In the genomic region with DNA sequence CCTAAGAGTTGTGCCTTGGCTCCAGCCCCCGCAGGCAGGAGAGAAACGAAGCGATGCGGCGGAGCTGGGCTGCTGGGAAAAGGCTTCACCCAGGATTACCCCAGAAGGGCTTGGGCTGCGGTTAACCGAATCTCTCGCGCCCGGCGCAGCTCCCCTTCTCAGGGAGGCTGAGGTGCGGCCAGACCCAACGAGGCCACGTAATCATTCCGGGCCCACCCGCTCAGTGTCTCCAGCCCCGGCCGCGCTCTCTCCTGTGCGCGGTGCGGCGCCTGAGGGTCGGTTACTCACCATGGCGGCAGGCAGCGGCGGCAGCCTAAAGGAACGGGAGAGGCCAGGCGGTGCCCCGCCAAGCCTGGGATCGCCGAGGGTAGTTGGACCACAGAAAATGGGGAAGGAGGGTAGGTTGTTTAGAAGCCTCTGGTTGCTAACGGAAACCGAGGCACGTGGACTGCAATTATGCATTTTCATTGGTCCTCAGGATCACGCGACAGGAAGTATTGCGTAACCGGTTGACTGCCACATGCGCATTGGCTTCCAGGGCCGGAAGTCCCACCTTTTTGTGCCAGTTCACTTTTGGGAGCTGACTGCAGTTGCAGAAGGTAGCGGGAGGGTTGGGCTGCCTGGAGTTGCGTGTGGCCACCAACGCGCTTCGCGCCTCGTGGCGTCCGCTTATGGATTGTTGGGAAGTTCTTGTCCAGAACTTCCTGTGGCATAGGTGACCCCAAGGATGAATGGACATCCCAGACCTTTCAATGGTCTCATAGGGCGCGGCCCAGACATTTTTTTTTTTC, we compare ENCODE assay signal across 1 cellular context.
TF ChIP-seq lines count a peak whose summit lies in the region.

A gene with protein sequence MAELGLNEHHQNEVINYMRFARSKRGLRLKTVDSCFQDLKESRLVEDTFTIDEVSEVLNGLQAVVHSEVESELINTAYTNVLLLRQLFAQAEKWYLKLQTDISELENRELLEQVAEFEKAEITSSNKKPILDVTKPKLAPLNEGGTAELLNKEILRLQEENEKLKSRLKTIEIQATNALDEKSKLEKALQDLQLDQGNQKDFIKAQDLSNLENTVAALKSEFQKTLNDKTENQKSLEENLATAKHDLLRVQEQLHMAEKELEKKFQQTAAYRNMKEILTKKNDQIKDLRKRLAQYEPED (minus strand): TSS at position 419 of the 791 bp plus-strand sequence. CDS start 128 bp downstream, at position 291.

TF ChIP-seq in GM12878, 131 proteins besides CTCF, POLR2A, EP300 and RAD21 (continued from another document and continues in another):
- TF ChIP-seq LARP7 (IDR thresholded peaks at IDR 0.05), result no peak
- no peak for TF ChIP-seq SPI1 (IDR thresholded peaks at IDR 0.05; ENCODE audit: borderline replicate concordance, insufficient read depth, low read depth, low read length)
- peak; percentile 79 for TF ChIP-seq POLR2AphosphoS5 (IDR thresholded peaks at IDR 0.05; ENCODE audit: low read length)
- TF ChIP-seq, protein P1, sequence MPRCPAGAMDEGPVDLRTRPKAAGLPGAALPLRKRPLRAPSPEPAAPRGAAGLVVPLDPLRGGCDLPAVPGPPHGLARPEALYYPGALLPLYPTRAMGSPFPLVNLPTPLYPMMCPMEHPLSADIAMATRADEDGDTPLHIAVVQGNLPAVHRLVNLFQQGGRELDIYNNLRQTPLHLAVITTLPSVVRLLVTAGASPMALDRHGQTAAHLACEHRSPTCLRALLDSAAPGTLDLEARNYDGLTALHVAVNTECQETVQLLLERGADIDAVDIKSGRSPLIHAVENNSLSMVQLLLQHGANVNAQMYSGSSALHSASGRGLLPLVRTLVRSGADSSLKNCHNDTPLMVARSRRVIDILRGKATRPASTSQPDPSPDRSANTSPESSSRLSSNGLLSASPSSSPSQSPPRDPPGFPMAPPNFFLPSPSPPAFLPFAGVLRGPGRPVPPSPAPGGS (IDR thresholded peaks at IDR 0.05; ENCODE audit: borderline replicate concordance, insufficient read depth, low read depth, low read length, poor library complexity, severe bottlenecking), result peak; percentile 31
- TF ChIP-seq YBX1 (IDR thresholded peaks at IDR 0.05), result no peak
- no peak for TF ChIP-seq MEF2B (IDR thresholded peaks at IDR 0.05; ENCODE audit: partially characterized antibody, poor library complexity, severe bottlenecking)
- TF ChIP-seq TCF7 (IDR thresholded peaks at IDR 0.05; ENCODE audit: borderline replicate concordance), result no peak
- TF ChIP-seq ZNF217 (IDR thresholded peaks at IDR 0.05), result no peak
- TF ChIP-seq BHLHE40 (IDR thresholded peaks at IDR 0.05; ENCODE audit: borderline replicate concordance in 1 of 2, low read depth in 2 of 2, low read length in 1 of 2), result peak; percentile 94 to 96
- TF ChIP-seq CBX3 (IDR thresholded peaks at IDR 0.05; ENCODE audit: borderline replicate concordance, low read depth), result no peak
- TF ChIP-seq TCF3 (IDR thresholded peaks at IDR 0.05; ENCODE audit: borderline replicate concordance, insufficient read depth, low read depth, low read length), result no peak
- peak; percentile 99 for TF ChIP-seq MXI1 (IDR thresholded peaks at IDR 0.05; ENCODE audit: low read depth, low read length)
- TF ChIP-seq MYB (IDR thresholded peaks at IDR 0.05; ENCODE audit: borderline replicate concordance, low read depth, low read length), result no peak
- TF ChIP-seq, protein P2, sequence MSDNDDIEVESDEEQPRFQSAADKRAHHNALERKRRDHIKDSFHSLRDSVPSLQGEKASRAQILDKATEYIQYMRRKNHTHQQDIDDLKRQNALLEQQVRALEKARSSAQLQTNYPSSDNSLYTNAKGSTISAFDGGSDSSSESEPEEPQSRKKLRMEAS (IDR thresholded peaks at IDR 0.05; ENCODE audit: low read depth, low read length), result peak; percentile 93
- TF ChIP-seq, protein P3, sequence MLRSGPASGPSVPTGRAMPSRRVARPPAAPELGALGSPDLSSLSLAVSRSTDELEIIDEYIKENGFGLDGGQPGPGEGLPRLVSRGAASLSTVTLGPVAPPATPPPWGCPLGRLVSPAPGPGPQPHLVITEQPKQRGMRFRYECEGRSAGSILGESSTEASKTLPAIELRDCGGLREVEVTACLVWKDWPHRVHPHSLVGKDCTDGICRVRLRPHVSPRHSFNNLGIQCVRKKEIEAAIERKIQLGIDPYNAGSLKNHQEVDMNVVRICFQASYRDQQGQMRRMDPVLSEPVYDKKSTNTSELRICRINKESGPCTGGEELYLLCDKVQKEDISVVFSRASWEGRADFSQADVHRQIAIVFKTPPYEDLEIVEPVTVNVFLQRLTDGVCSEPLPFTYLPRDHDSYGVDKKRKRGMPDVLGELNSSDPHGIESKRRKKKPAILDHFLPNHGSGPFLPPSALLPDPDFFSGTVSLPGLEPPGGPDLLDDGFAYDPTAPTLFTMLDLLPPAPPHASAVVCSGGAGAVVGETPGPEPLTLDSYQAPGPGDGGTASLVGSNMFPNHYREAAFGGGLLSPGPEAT (IDR thresholded peaks at IDR 0.05; ENCODE audit: low read depth), result peak; percentile 38; the same call in 1 of the 2 replicates
- TF ChIP-seq, protein P4, sequence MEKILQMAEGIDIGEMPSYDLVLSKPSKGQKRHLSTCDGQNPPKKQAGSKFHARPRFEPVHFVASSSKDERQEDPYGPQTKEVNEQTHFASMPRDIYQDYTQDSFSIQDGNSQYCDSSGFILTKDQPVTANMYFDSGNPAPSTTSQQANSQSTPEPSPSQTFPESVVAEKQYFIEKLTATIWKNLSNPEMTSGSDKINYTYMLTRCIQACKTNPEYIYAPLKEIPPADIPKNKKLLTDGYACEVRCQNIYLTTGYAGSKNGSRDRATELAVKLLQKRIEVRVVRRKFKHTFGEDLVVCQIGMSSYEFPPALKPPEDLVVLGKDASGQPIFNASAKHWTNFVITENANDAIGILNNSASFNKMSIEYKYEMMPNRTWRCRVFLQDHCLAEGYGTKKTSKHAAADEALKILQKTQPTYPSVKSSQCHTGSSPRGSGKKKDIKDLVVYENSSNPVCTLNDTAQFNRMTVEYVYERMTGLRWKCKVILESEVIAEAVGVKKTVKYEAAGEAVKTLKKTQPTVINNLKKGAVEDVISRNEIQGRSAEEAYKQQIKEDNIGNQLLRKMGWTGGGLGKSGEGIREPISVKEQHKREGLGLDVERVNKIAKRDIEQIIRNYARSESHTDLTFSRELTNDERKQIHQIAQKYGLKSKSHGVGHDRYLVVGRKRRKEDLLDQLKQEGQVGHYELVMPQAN (conservative IDR thresholded peaks at IDR 0.05), result peak; percentile 99
- TF ChIP-seq SREBF1 (IDR thresholded peaks at IDR 0.05; ENCODE audit: low read length), result no peak
- TF ChIP-seq, protein P5, sequence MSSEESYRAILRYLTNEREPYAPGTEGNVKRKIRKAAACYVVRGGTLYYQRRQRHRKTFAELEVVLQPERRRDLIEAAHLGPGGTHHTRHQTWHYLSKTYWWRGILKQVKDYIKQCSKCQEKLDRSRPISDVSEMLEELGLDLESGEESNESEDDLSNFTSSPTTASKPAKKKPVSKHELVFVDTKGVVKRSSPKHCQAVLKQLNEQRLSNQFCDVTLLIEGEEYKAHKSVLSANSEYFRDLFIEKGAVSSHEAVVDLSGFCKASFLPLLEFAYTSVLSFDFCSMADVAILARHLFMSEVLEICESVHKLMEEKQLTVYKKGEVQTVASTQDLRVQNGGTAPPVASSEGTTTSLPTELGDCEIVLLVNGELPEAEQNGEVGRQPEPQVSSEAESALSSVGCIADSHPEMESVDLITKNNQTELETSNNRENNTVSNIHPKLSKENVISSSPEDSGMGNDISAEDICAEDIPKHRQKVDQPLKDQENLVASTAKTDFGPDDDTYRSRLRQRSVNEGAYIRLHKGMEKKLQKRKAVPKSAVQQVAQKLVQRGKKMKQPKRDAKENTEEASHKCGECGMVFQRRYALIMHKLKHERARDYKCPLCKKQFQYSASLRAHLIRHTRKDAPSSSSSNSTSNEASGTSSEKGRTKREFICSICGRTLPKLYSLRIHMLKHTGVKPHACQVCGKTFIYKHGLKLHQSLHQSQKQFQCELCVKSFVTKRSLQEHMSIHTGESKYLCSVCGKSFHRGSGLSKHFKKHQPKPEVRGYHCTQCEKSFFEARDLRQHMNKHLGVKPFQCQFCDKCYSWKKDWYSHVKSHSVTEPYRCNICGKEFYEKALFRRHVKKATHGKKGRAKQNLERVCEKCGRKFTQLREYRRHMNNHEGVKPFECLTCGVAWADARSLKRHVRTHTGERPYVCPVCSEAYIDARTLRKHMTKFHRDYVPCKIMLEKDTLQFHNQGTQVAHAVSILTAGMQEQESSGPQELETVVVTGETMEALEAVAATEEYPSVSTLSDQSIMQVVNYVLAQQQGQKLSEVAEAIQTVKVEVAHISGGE (CRISPR knock-in tag; IDR thresholded peaks at IDR 0.05), result no peak
- 0 out of 2 replicates have a peak, but pooled peaks have one; percentile 32 for TF ChIP-seq HDGF (IDR thresholded peaks at IDR 0.05)
- no peak for TF ChIP-seq ZNF622 (IDR thresholded peaks at IDR 0.05)
- no peak for TF ChIP-seq NFXL1 (IDR thresholded peaks at IDR 0.05; ENCODE audit: borderline replicate concordance)
- peak; percentile 65 for TF ChIP-seq FOS (IDR thresholded peaks at IDR 0.05; ENCODE audit: borderline replicate concordance, extremely low read depth, insufficient read length)
- peak; percentile 44; the same call in 1 of the 2 replicates for TF ChIP-seq RUNX3 (IDR thresholded peaks at IDR 0.05; ENCODE audit: low read length)
- TF ChIP-seq SMAD1 (IDR thresholded peaks at IDR 0.05; ENCODE audit: low read depth, partially characterized antibody), result no peak
- TF ChIP-seq ASH2L (IDR thresholded peaks at IDR 0.05; ENCODE audit: borderline replicate concordance, low read depth), result no peak
- TF ChIP-seq CREM (IDR thresholded peaks at IDR 0.05; ENCODE audit: low read depth), result peak; percentile 23; the same call in 1 of the 2 replicates
- TF ChIP-seq, protein P6, sequence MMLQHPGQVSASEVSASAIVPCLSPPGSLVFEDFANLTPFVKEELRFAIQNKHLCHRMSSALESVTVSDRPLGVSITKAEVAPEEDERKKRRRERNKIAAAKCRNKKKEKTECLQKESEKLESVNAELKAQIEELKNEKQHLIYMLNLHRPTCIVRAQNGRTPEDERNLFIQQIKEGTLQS (IDR thresholded peaks at IDR 0.05; ENCODE audit: borderline replicate concordance, extremely low read depth, low read depth, low read length), result peak; percentile 97
- no peak for TF ChIP-seq HDAC6 (IDR thresholded peaks at IDR 0.05; ENCODE audit: unreplicated experiment)
- TF ChIP-seq, protein P7, sequence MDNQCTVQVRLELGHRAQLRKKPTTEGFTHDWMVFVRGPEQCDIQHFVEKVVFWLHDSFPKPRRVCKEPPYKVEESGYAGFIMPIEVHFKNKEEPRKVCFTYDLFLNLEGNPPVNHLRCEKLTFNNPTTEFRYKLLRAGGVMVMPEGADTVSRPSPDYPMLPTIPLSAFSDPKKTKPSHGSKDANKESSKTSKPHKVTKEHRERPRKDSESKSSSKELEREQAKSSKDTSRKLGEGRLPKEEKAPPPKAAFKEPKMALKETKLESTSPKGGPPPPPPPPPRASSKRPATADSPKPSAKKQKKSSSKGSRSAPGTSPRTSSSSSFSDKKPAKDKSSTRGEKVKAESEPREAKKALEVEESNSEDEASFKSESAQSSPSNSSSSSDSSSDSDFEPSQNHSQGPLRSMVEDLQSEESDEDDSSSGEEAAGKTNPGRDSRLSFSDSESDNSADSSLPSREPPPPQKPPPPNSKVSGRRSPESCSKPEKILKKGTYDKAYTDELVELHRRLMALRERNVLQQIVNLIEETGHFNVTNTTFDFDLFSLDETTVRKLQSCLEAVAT (IDR thresholded peaks at IDR 0.05), result peak; percentile 80
- TF ChIP-seq SREBF2 (IDR thresholded peaks at IDR 0.05; ENCODE audit: low read length), result no peak
- TF ChIP-seq, protein P8, sequence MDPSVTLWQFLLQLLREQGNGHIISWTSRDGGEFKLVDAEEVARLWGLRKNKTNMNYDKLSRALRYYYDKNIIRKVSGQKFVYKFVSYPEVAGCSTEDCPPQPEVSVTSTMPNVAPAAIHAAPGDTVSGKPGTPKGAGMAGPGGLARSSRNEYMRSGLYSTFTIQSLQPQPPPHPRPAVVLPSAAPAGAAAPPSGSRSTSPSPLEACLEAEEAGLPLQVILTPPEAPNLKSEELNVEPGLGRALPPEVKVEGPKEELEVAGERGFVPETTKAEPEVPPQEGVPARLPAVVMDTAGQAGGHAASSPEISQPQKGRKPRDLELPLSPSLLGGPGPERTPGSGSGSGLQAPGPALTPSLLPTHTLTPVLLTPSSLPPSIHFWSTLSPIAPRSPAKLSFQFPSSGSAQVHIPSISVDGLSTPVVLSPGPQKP (IDR thresholded peaks at IDR 0.05; ENCODE audit: low read depth, low read length), result no peak
- TF ChIP-seq IRF4 (IDR thresholded peaks at IDR 0.05; ENCODE audit: low read depth, low read length), result peak; percentile 42; the same call in 1 of the 2 replicates
- TF ChIP-seq, protein P9, sequence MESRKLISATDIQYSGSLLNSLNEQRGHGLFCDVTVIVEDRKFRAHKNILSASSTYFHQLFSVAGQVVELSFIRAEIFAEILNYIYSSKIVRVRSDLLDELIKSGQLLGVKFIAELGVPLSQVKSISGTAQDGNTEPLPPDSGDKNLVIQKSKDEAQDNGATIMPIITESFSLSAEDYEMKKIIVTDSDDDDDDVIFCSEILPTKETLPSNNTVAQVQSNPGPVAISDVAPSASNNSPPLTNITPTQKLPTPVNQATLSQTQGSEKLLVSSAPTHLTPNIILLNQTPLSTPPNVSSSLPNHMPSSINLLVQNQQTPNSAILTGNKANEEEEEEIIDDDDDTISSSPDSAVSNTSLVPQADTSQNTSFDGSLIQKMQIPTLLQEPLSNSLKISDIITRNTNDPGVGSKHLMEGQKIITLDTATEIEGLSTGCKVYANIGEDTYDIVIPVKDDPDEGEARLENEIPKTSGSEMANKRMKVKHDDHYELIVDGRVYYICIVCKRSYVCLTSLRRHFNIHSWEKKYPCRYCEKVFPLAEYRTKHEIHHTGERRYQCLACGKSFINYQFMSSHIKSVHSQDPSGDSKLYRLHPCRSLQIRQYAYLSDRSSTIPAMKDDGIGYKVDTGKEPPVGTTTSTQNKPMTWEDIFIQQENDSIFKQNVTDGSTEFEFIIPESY (IDR thresholded peaks at IDR 0.05), result no peak
- TF ChIP-seq TCF12 (IDR thresholded peaks at IDR 0.05; ENCODE audit: low read depth, low read length), result no peak
- TF ChIP-seq, protein P10, sequence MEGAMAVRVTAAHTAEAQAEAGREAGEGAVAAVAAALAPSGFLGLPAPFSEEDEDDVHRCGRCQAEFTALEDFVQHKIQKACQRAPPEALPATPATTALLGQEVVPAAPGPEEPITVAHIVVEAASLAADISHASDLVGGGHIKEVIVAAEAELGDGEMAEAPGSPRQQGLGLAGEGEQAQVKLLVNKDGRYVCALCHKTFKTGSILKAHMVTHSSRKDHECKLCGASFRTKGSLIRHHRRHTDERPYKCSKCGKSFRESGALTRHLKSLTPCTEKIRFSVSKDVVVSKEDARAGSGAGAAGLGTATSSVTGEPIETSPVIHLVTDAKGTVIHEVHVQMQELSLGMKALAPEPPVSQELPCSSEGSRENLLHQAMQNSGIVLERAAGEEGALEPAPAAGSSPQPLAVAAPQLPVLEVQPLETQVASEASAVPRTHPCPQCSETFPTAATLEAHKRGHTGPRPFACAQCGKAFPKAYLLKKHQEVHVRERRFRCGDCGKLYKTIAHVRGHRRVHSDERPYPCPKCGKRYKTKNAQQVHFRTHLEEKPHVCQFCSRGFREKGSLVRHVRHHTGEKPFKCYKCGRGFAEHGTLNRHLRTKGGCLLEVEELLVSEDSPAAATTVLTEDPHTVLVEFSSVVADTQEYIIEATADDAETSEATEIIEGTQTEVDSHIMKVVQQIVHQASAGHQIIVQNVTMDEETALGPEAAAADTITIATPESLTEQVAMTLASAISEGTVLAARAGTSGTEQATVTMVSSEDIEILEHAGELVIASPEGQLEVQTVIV (IDR thresholded peaks at IDR 0.05; ENCODE audit: borderline replicate concordance, partially characterized antibody), result peak; percentile 28
- TF ChIP-seq PML (IDR thresholded peaks at IDR 0.05; ENCODE audit: low read length), result no peak; the same call in 1 of the 2 replicates
- TF ChIP-seq FOXM1 (IDR thresholded peaks at IDR 0.05; ENCODE audit: low read depth, low read length), result no peak
